9 cellular contexts compared by ENCODE assay signal in genomic region chr20:33664762-33665144, GRCh38. TPM values are rescaled to one million over a fixed set of nuclear protein-coding genes. Genes with fewer than 3 reads are reported as not detected.
DNase-seq lines count a peak whose midpoint lies in the region; ATAC-seq and TF ChIP-seq lines count a peak whose summit lies in the region.
"Had no signal": no experiment of that assay in that cellular context is flagged by ENCODE, and none has a peak within 500 bp of the region (broad histone marks: within the 10 kb centered on the region; RNA-seq: fewer than 3 reads in every experiment).

No MANE protein-coding gene starts in this region.

- ATAC-seq in T-helper 17 cell = no peak
- no peak for ATAC-seq in HG02938 (IDR thresholded peaks at IDR 0.05; ENCODE audit: unreplicated experiment)
- ATAC-seq in HG03442 (IDR thresholded peaks at IDR 0.05; ENCODE audit: unreplicated experiment) = no peak

- no peaks in the 10 kb centered on the region for H3K27me3 ChIP-seq in tibial artery

- peak overlapping the region; percentile 88 for H3K4me3 Mint-ChIP-seq in activated naive CD4-positive, alpha-beta T cell treated with anti-CD3 and anti-CD28 coated beads, Interleukin-2, amount 50 U/mL, for 24 hours
- H3K4me3 Mint-ChIP-seq in T-helper 17 cell (peak overlapping the region; percentile 90), immature natural killer cell (peak overlapping the region; percentile 76 to 87 (median 85))

- no peaks in the 10 kb centered on the region for H3K9me3 ChIP-seq in T-helper 17 cell (ENCODE audit: control insufficient read depth, low read length, poor library complexity, severe bottlenecking)
- H3K9me3 ChIP-seq in tibial artery = no peaks in the 10 kb centered on the region

- H3K27me3 Mint-ChIP-seq in activated naive CD4-positive, alpha-beta T cell treated with anti-CD3 and anti-CD28 coated beads, Interleukin-2, amount 50 U/mL, for 24 hours = no peaks in the 10 kb centered on the region
- H3K27me3 Mint-ChIP-seq in T-helper 17 cell = no peaks in the 10 kb centered on the region
- peaks cover 5 to 10% (median 7%) of the 10 kb centered on the region in 3 donors for H3K27me3 Mint-ChIP-seq in immature natural killer cell (ENCODE audit: low read depth in 3 of 3)

- DNase-seq in activated naive CD4-positive, alpha-beta T cell (lab: John Stamatoyannopoulos, UW) = no peak
- no peak for DNase-seq in T-helper 17 cell
- DNase-seq in immature natural killer cell = no peak
- DNase-seq in tibial artery = no peak
- DNase-seq in AG08396 (ENCODE audit: low spot score) = no peak
- DNase-seq: NCI-H187 had no signal

- H3K4me3 ChIP-seq in tibial artery = no peak overlapping the region

- intact Hi-C loops in tibial artery (cut with DNase I; ENCODE audit: low total_unique reads) = loop anchor here (5.0 to 10.0 kb wide), 3 partner anchors 102 to 210 kb away; no protein-coding TSS in a partner anchor

- H3K9me3 Mint-ChIP-seq in activated naive CD4-positive, alpha-beta T cell treated with anti-CD3 and anti-CD28 coated beads, Interleukin-2, amount 50 U/mL, for 24 hours = no peaks in the 10 kb centered on the region
- H3K9me3 Mint-ChIP-seq in immature natural killer cell = no peaks in the 10 kb centered on the region

- peaks cover 0 to 55% (median 37%) of the 10 kb centered on the region in 4 donors for H3K4me1 ChIP-seq in tibial artery

- no peaks in the 10 kb centered on the region for H3K36me3 Mint-ChIP-seq in activated naive CD4-positive, alpha-beta T cell treated with anti-CD3 and anti-CD28 coated beads, Interleukin-2, amount 50 U/mL, for 24 hours
- H3K36me3 Mint-ChIP-seq in T-helper 17 cell (ENCODE audit: low read depth) = peaks cover 2% of the 10 kb centered on the region
- H3K36me3 Mint-ChIP-seq in immature natural killer cell = no peaks in the 10 kb centered on the region

- H3K36me3 ChIP-seq in tibial artery = peaks cover 6 to 18% (median 8%) of the 10 kb centered on the region in 3 donors

- peak overlapping the region; percentile 95 for H3K27ac Mint-ChIP-seq in activated naive CD4-positive, alpha-beta T cell treated with anti-CD3 and anti-CD28 coated beads, Interleukin-2, amount 50 U/mL, for 24 hours
- H3K27ac Mint-ChIP-seq in T-helper 17 cell = peak overlapping the region; percentile 90
- H3K27ac Mint-ChIP-seq in immature natural killer cell = peak overlapping the region; percentile 82 to 94 (median 92)

- peaks cover 29% of the 10 kb centered on the region for H3K4me1 Mint-ChIP-seq in activated naive CD4-positive, alpha-beta T cell treated with anti-CD3 and anti-CD28 coated beads, Interleukin-2, amount 50 U/mL, for 24 hours
- H3K4me1 Mint-ChIP-seq in T-helper 17 cell (peaks cover 25% of the 10 kb centered on the region), immature natural killer cell (peaks cover 39 to 45% of the 10 kb centered on the region in 2 donors)

- TF ChIP-seq CTCF in tibial artery (IDR thresholded peaks at IDR 0.05) = no peak

- H3K27ac ChIP-seq in tibial artery = peak overlapping the region; percentile 91 to 93

RNA-seq across cellular contexts. Expression of gene ACTL10, which starts 2.0 kb away (rescaled TPM):
- total RNA-seq in T-helper 17 cell = 1 to 10 TPM in 1 of 2 donors, under 1 TPM in 1; 0.89 to 1.2 TPM
- polyA plus RNA-seq in immature natural killer cell = 1 to 10 TPM; 3.4 to 7.0 (median 3.9) TPM

RNA-seq across cellular contexts. Expression of gene C20orf144, which starts 2.6 kb away (rescaled TPM):
- under 1 TPM; 0.13 to 0.45 TPM for total RNA-seq in T-helper 17 cell
- under 1 TPM in 2 of 3 donors, not detected in 1; 0.13 to 0.22 TPM for polyA plus RNA-seq in immature natural killer cell

RNA-seq across cellular contexts. Expression of gene NECAB3, which starts 9.5 kb away (rescaled TPM):
- 10 to 100 TPM; 10.2 to 12.2 TPM for total RNA-seq in T-helper 17 cell
- 1 to 10 TPM; 2.5 to 3.8 (median 2.9) TPM for polyA plus RNA-seq in immature natural killer cell

RNA-seq across cellular contexts. Expression of gene E2F1, which starts 21.4 kb away (rescaled TPM):
- 10 to 100 TPM in 1 of 2 donors, 1 to 10 TPM in 1; 2.6 to 11.5 TPM for total RNA-seq in T-helper 17 cell
- polyA plus RNA-seq in immature natural killer cell = 1 to 10 TPM; 1.5 to 2.5 (median 1.8) TPM

RNA-seq across cellular contexts. Expression of gene PXMP4, which starts 55.4 kb away (rescaled TPM):
- 1 to 10 TPM; 3.7 to 4.0 TPM for total RNA-seq in T-helper 17 cell
- polyA plus RNA-seq in immature natural killer cell = 10 to 100 TPM in 2 of 3 donors, 1 to 10 TPM in 1; 6.8 to 16.6 (median 14.1) TPM
